In the genomic region with DNA sequence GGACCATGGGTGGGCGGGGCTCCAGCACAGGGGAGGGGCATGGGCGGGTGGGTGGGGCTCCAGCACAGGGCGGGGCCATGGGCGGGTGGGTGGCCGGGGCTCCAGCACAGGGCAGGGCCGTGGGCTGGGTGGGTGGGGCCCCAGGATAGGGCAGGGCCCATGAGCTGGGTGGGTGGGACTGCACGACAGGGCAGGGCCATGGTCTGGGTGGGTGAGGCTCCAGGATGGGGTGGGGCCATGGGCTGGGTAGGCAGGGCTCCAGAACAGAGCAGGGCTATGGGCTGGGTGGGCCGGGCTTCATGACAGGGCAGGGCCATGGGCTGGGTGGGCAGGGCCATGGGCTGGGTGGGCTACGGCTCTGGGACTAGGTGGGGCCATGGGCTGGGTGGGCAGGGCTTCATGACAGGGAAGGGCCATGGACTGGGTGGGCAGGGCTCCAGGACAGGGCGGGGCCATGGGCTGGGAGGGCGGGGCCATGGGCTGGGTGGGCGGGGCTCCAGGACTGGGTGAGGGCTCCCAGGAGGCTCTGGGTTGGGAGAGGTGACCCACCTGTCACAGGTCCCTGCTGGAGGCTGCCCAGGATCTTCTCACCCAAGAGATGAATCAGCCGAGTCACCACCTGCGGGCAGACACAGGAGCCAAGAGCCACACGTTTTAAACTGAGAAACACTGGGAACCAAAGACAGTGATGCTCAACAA, we compare ENCODE assay signal across 10 cellular contexts. TPM values are rescaled to one million over a fixed set of nuclear protein-coding genes. Genes with fewer than 3 reads are reported as not detected.
DNase-seq lines count a peak whose midpoint lies in the region; ATAC-seq and TF ChIP-seq lines count a peak whose summit lies in the region.
"Had no signal": no experiment of that assay in that cellular context is flagged by ENCODE, and none has a peak within 500 bp of the region (broad histone marks: within the 10 kb centered on the region; RNA-seq: fewer than 3 reads in every experiment).

No MANE protein-coding gene starts in this region.

- H3K4me1 ChIP-seq in H9 (ENCODE audit: insufficient read depth, low read length): no peaks in the 10 kb centered on the region
- no peaks in the 10 kb centered on the region for H3K4me1 ChIP-seq in mesendoderm (ENCODE audit: control insufficient read depth, low read depth, low read length)
- H3K4me1 ChIP-seq in esophagus muscularis mucosa: peaks cover 0 to 4% (median 2%) of the 10 kb centered on the region in 4 donors

- no peak overlapping the region for H4K5ac ChIP-seq in H9 (ENCODE audit: insufficient read length, low read depth, low read length)
- H4K5ac ChIP-seq in mesendoderm (ENCODE audit: low read length): no peak overlapping the region

- H3K27me3 Mint-ChIP-seq in H9 (ENCODE audit: low read depth) (no peaks in the 10 kb centered on the region; the same call in 1 of the 2 replicates), WTC11 (ENCODE audit: low read depth) (no peaks in the 10 kb centered on the region)
- H3K27me3 Mint-ChIP-seq: type B pancreatic cell had no signal

- H2BK12ac ChIP-seq in H9 (ENCODE audit: insufficient read length, low read depth, low read length): no peak overlapping the region

- TF ChIP-seq POLR2A in esophagus muscularis mucosa (IDR thresholded peaks at IDR 0.05; ENCODE audit: low read depth): no peak

- no peak overlapping the region for H2AFZ ChIP-seq in H9 (ENCODE audit: low read length)

- no peak overlapping the region for H3K18ac ChIP-seq in H9 (ENCODE audit: insufficient read length, low read depth, low read length)
- H3K18ac ChIP-seq in mesendoderm (ENCODE audit: low read length): no peak overlapping the region

- no peak overlapping the region for H3K14ac ChIP-seq in H9 (ENCODE audit: insufficient read depth, low read length)

- H3K9me3 Mint-ChIP-seq in H9 (peaks cover 2 to 24% of the 10 kb centered on the region in 2 experiments; a peak in 2 of 5 replicates), WTC11 (peaks cover 3% of the 10 kb centered on the region; the same call in 1 of the 2 replicates)
- H3K9me3 Mint-ChIP-seq: type B pancreatic cell had no signal

- H3K36me3 ChIP-seq in mesendoderm (ENCODE audit: control insufficient read depth, insufficient read depth, low read length) (no peaks in the 10 kb centered on the region), esophagus muscularis mucosa (peaks cover 0 to 35% (median 15%) of the 10 kb centered on the region in 4 donors)

- ATAC-seq in WTC11 (peak; percentile 98), GM18870 (IDR thresholded peaks at IDR 0.05; ENCODE audit: unreplicated experiment) (no peak), GM18858 (IDR thresholded peaks at IDR 0.05; ENCODE audit: unreplicated experiment) (no peak)

- no peak overlapping the region for H2BK120ac ChIP-seq in H9 (ENCODE audit: low read depth, low read length, poor library complexity, severe bottlenecking)
- no peak overlapping the region for H2BK120ac ChIP-seq in mesendoderm (ENCODE audit: low read depth, low read length)

- WGBS in H9 (ENCODE audit: extremely low coverage, insufficient read length, low lambda C conversion rate): no CpG with 5 or more reads among the region's 15 CpGs
- no CpG with 5 or more reads among the region's 15 CpGs for WGBS in mesendoderm (ENCODE audit: extremely low coverage, insufficient coverage, low lambda C conversion rate)
- 100% methylated on average over 3 of the region's 15 CpGs for WGBS in esophagus muscularis mucosa

- H3K4me1 Mint-ChIP-seq in H9 (no peaks in the 10 kb centered on the region), WTC11 (no peaks in the 10 kb centered on the region)

- intact Hi-C loops in esophagus muscularis mucosa (cut with DNase I): no loop called here

- H2AK5ac ChIP-seq in H9 (ENCODE audit: insufficient read length, low read length): no peak overlapping the region
- H2AK5ac ChIP-seq in mesendoderm (ENCODE audit: low read length): no peak overlapping the region

- H3K4me3 Mint-ChIP-seq in H9 (no peak overlapping the region), WTC11 (no peak overlapping the region)
- H3K4me3 Mint-ChIP-seq: type B pancreatic cell had no signal

- CTCF ChIA-PET in WTC11 (lab: Charles Lee): interaction anchor here (0.5 to 1.3 kb wide), 4 partner anchors 17 to 467 kb away, joined by 3 to 4 read pairs (median 4); no protein-coding TSS in a partner anchor

- DNase-seq in CMK (ENCODE audit: low read depth): peak; percentile 97
- DNase-seq in H9: peak; percentile 94
- DNase-seq in WTC11 (ENCODE audit: low spot score): peak; percentile 82
- peak; percentile 38 for DNase-seq in mesendoderm
- DNase-seq in epidermal melanocyte (ENCODE audit: insufficient read length, low spot score): no peak
- DNase-seq in esophagus muscularis mucosa (ENCODE audit: extremely low spot score): no peak
- DNase-seq: cerebellar nuclear complex had no signal

- no peaks in the 10 kb centered on the region for H3K23me2 ChIP-seq in H9 (ENCODE audit: insufficient read length, low read depth, low read length, poor library complexity, severe bottlenecking)

- H3K9me3 ChIP-seq in H9 (ENCODE audit: control insufficient read depth, low read depth, low read length): no peaks in the 10 kb centered on the region
- H3K9me3 ChIP-seq in esophagus muscularis mucosa: no peaks in the 10 kb centered on the region

- H2BK20ac ChIP-seq in H9 (ENCODE audit: low read depth, low read length, poor library complexity, severe bottlenecking): no peak overlapping the region

- H3K79me1 ChIP-seq in H9 (ENCODE audit: insufficient read depth, low read depth, low read length, poor library complexity, severe bottlenecking): no peaks in the 10 kb centered on the region
- H3K79me1 ChIP-seq in mesendoderm (ENCODE audit: low read length): no peaks in the 10 kb centered on the region

- H3K23ac ChIP-seq in H9 (ENCODE audit: insufficient read length, low read depth, low read length) (no peak overlapping the region), mesendoderm (ENCODE audit: low read length) (no peak overlapping the region)

- no peak overlapping the region for H3K27ac ChIP-seq in H9 (ENCODE audit: insufficient read length, low read depth, low read length)
- H3K27ac ChIP-seq in mesendoderm (ENCODE audit: low read depth, low read length): no peak overlapping the region
- H3K27ac ChIP-seq in esophagus muscularis mucosa (replicated peaks in 1 of 4): no peak overlapping the region

- H4K20me1 ChIP-seq in H9 (ENCODE audit: control insufficient read depth, insufficient read depth, insufficient read length): peaks cover 2% of the 10 kb centered on the region

- H4K8ac ChIP-seq in H9 (replicated peaks; ENCODE audit: insufficient read length, low read depth, low read length) (no peak overlapping the region), mesendoderm (ENCODE audit: low read depth, low read length) (no peak overlapping the region)

- no peak overlapping the region for H3K4me3 ChIP-seq in mesendoderm (ENCODE audit: low read length)
- no peak overlapping the region for H3K4me3 ChIP-seq in esophagus muscularis mucosa

- H2BK15ac ChIP-seq in H9 (ENCODE audit: low read depth, low read length) (no peak overlapping the region), mesendoderm (replicated peaks; ENCODE audit: low read depth) (no peak overlapping the region)

- no peak overlapping the region for H4K91ac ChIP-seq in H9 (ENCODE audit: insufficient read length, low read depth, low read length)

- H3K27me3 ChIP-seq in H9 (ENCODE audit: insufficient read depth, low read length): no peaks in the 10 kb centered on the region
- no peaks in the 10 kb centered on the region for H3K27me3 ChIP-seq in mesendoderm (ENCODE audit: insufficient read depth, low read length, poor library complexity)
- H3K27me3 ChIP-seq in esophagus muscularis mucosa: no peaks in the 10 kb centered on the region

- no peak overlapping the region for H2BK5ac ChIP-seq in H9 (ENCODE audit: insufficient read length, low read length)
- H2BK5ac ChIP-seq in mesendoderm (ENCODE audit: low read length): no peak overlapping the region

- POLR2A ChIA-PET in WTC11 (lab: Charles Lee): no interaction called here

- no peak overlapping the region for H3K56ac ChIP-seq in H9 (ENCODE audit: insufficient read length, low read depth, low read length)
- no peak overlapping the region for H3K56ac ChIP-seq in mesendoderm (ENCODE audit: low read length)

- H3K36me3 Mint-ChIP-seq in H9 (ENCODE audit: insufficient read depth in 1 of 3, low read depth in 3 of 3) (no peaks in the 10 kb centered on the region), WTC11 (no peaks in the 10 kb centered on the region)
- H3K36me3 Mint-ChIP-seq: type B pancreatic cell had no signal

- no peak for TF ChIP-seq EP300 in esophagus muscularis mucosa (IDR thresholded peaks at IDR 0.05)

- H3K4ac ChIP-seq in H9 (ENCODE audit: low read depth, low read length) (no peak overlapping the region), mesendoderm (ENCODE audit: low read depth, low read length) (no peak overlapping the region)

- H3K79me2 ChIP-seq in H9 (ENCODE audit: insufficient read depth, low read length) (no peaks in the 10 kb centered on the region), mesendoderm (ENCODE audit: control insufficient read depth, insufficient read depth, low read length) (no peaks in the 10 kb centered on the region)

- H3K4me2 ChIP-seq in H9 (ENCODE audit: insufficient read depth, insufficient read length, low read length): no peak overlapping the region
- no peak overlapping the region for H3K4me2 ChIP-seq in mesendoderm (ENCODE audit: low read length)

- H3T11ph ChIP-seq in H9 (ENCODE audit: low read length): no peak overlapping the region

- no peak for TF ChIP-seq CTCF in H9 (conservative IDR thresholded peaks at IDR 0.05)
- TF ChIP-seq CTCF in WTC11 (IDR thresholded peaks at IDR 0.05): no peak
- no peak for TF ChIP-seq CTCF in esophagus muscularis mucosa (IDR thresholded peaks at IDR 0.05)

- H3K9ac ChIP-seq in H9 (ENCODE audit: extremely low read depth, insufficient read length, low read length) (no peak overlapping the region), mesendoderm (ENCODE audit: low read length) (no peak overlapping the region)

- H3K27ac Mint-ChIP-seq in H9 (no peak overlapping the region), WTC11 (no peak overlapping the region)
- H3K27ac Mint-ChIP-seq: type B pancreatic cell had no signal

TF ChIP-seq in WTC11, 78 proteins besides CTCF, POLR2A, EP300 and RAD21 (continues in another document):
- TF ChIP-seq NR1H2 (CRISPR knock-in tag; IDR thresholded peaks at IDR 0.05): no peak

RNA-seq across cellular contexts. Expression of gene NSMF, which starts 33.5 kb away (rescaled TPM):
- total RNA-seq in H9 (2021) (46.3 and 51.0 TPM in 2 replicates), WTC11 (2021) (61.6 to 63.7 TPM (median 61.9 TPM) in 3 replicates), esophagus muscularis mucosa (10 to 100 TPM; 41.9 to 71.0 (median 58.9) TPM)
- polyA plus RNA-seq in mesendoderm (2013, experiment 1 of 2): 27.2 TPM
- polyA plus RNA-seq in mesendoderm (2013, experiment 2 of 2): 28.2 TPM

RNA-seq across cellular contexts. Expression of gene ENTPD8, which starts 51.5 kb away (rescaled TPM):
- total RNA-seq in H9 (2021): 0.77 and 0.90 TPM in 2 replicates
- 2.0 to 2.5 TPM (median 2.3 TPM) in 3 replicates for total RNA-seq in WTC11 (2021)
- 0.07 TPM for polyA plus RNA-seq in mesendoderm (2013, experiment 1 of 2)
- polyA plus RNA-seq in mesendoderm (2013, experiment 2 of 2): 0.04 TPM
- not detected for total RNA-seq in esophagus muscularis mucosa

RNA-seq across cellular contexts. Expression of gene PNPLA7, which starts 57.6 kb away (rescaled TPM):
- total RNA-seq in H9 (2021) (1.6 and 1.8 TPM in 2 replicates), WTC11 (2021) (1.3 to 1.6 TPM (median 1.6 TPM) in 3 replicates), esophagus muscularis mucosa (1 to 10 TPM; 3.0 to 6.2 (median 4.0) TPM)
- 0.22 TPM for polyA plus RNA-seq in mesendoderm (2013, experiment 1 of 2)
- polyA plus RNA-seq in mesendoderm (2013, experiment 2 of 2): 0.20 TPM

RNA-seq across cellular contexts. Expression of gene MRPL41, which starts 59.1 kb away (rescaled TPM):
- 52.2 and 53.6 TPM in 2 replicates for total RNA-seq in H9 (2021)
- 70.1 to 79.4 TPM (median 74.8 TPM) in 3 replicates for total RNA-seq in WTC11 (2021)
- polyA plus RNA-seq in mesendoderm (2013, experiment 1 of 2): 28.7 TPM
- polyA plus RNA-seq in mesendoderm (2013, experiment 2 of 2): 28.9 TPM
- total RNA-seq in esophagus muscularis mucosa: 10 to 100 TPM; 59.8 to 83.8 (median 78.2) TPM

Comparison
In these comparisons a context has a peak if more than half of its experiments do, and no peak if none do; other contexts are left out.
1. DNase-seq: peak in CMK (single experiment), H9 (single experiment), WTC11 (single experiment) and mesendoderm (single experiment); none in epidermal melanocyte (single experiment) and esophagus muscularis mucosa (single experiment).